8 cellular contexts compared by ENCODE assay signal in the genomic region with DNA sequence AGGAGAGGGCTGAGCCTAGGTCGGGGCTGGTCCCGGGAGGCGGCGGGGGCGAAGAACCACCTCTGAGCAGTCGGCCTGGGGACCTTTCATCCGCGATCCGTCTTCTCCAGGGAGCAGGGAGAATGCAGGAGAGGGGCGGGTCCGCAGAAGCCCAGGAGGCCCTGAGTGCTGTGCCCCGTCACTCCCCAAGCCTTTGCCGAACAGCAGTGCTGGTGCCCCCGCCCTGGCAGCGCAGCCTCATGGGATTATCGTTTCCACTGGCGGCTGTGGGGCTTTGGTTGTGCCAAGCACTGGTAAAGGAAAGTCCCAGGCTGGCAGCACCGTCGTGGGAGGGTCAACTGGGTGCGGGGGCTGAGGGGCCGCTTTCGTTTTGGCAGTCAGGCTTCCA. TPM values are rescaled to one million over a fixed set of nuclear protein-coding genes. Genes with fewer than 3 reads are reported as not detected.
DNase-seq lines count a peak whose midpoint lies in the region; FAIRE-seq and TF ChIP-seq lines count a peak whose summit lies in the region.

No MANE protein-coding gene starts in this region.

- H3K36me3 Mint-ChIP-seq in HFFc6 (ENCODE audit: low read depth): peaks cover 7% of the 10 kb centered on the region
- H3K36me3 Mint-ChIP-seq in activated naive CD8-positive, alpha-beta T cell treated with anti-CD3 and anti-CD28 coated beads for 36 hours: peaks cover 30% of the 10 kb centered on the region

- H3K27me3 Mint-ChIP-seq in HFFc6 (ENCODE audit: insufficient read depth): no peaks in the 10 kb centered on the region; the same call in 1 of the 2 replicates
- no peaks in the 10 kb centered on the region for H3K27me3 Mint-ChIP-seq in activated naive CD8-positive, alpha-beta T cell treated with anti-CD3 and anti-CD28 coated beads for 36 hours

- H3K9ac ChIP-seq in kidney (ENCODE audit: low read length in 2 of 2): peak overlapping the region; percentile 73 to 94

- FAIRE-seq in kidney (lab: Jason Lieb, UNC): no peak

- no peaks in the 10 kb centered on the region for H3K9me3 Mint-ChIP-seq in HFFc6
- no peaks in the 10 kb centered on the region for H3K9me3 Mint-ChIP-seq in activated naive CD8-positive, alpha-beta T cell treated with anti-CD3 and anti-CD28 coated beads for 36 hours

- peaks cover 4% of the 10 kb centered on the region for H3K27me3 ChIP-seq in suprapubic skin

- intact Hi-C loops in kidney (cut with DNase I): no loop called here

- TF ChIP-seq EP300 in suprapubic skin (IDR thresholded peaks at IDR 0.05): no peak

- H3K36me3 ChIP-seq in kidney (ENCODE audit: control insufficient read depth in 1 of 2, insufficient read depth in 2 of 2, low read length in 2 of 2) (peaks cover 13 to 21% of the 10 kb centered on the region in 2 donors), suprapubic skin (peaks cover 36% of the 10 kb centered on the region)

- H3K4me1 ChIP-seq in kidney (ENCODE audit: control insufficient read depth in 1 of 2, insufficient read depth in 1 of 2, low read depth in 1 of 2, low read length in 2 of 2): peaks cover 4 to 11% of the 10 kb centered on the region in 2 donors
- peaks cover 28% of the 10 kb centered on the region for H3K4me1 ChIP-seq in suprapubic skin

- peak; percentile 75 for DNase-seq in AG08396 (ENCODE audit: low spot score)
- no peak for DNase-seq in HFFc6
- DNase-seq in activated naive CD8-positive, alpha-beta T cell treated with anti-CD3 and anti-CD28 coated beads for 36 hours: no peak
- peak; percentile 80 for DNase-seq in kidney
- DNase-seq in suprapubic skin (ENCODE audit: low spot score in 2 of 2): peak in 1 of 2 donors; percentile 74
- no peak for DNase-seq in medulla oblongata (ENCODE audit: extremely low spot score)
- no peak for DNase-seq in KG1 (lab: John Stamatoyannopoulos, UW)
- DNase-seq in NCI-H187 (lab: John Stamatoyannopoulos, UW): no peak

- 2% methylated on average over 5 of the region's 22 CpGs for WGBS in suprapubic skin

- peak overlapping the region; percentile 97 for H3K4me3 Mint-ChIP-seq in HFFc6
- peak overlapping the region; percentile 88 for H3K4me3 Mint-ChIP-seq in activated naive CD8-positive, alpha-beta T cell treated with anti-CD3 and anti-CD28 coated beads for 36 hours

- peaks cover 16% of the 10 kb centered on the region for H3K4me1 Mint-ChIP-seq in HFFc6 (ENCODE audit: low read depth)
- peaks cover 16% of the 10 kb centered on the region for H3K4me1 Mint-ChIP-seq in activated naive CD8-positive, alpha-beta T cell treated with anti-CD3 and anti-CD28 coated beads for 36 hours

- peak overlapping the region; percentile 97 for H3K27ac Mint-ChIP-seq in HFFc6
- H3K27ac Mint-ChIP-seq in activated naive CD8-positive, alpha-beta T cell treated with anti-CD3 and anti-CD28 coated beads for 36 hours: peak overlapping the region; percentile 92

- H3K27ac ChIP-seq in kidney (ENCODE audit: low read depth in 2 of 2, low read length in 2 of 2): no peak overlapping the region
- peak overlapping the region; percentile 93 for H3K27ac ChIP-seq in suprapubic skin

- no peak for TF ChIP-seq POLR2A in suprapubic skin (IDR thresholded peaks at IDR 0.05)

- H3K4me3 ChIP-seq in kidney (ENCODE audit: low read length in 2 of 2): peak overlapping the region; percentile 87 to 90
- peak overlapping the region; percentile 85 for H3K4me3 ChIP-seq in suprapubic skin

- H3K9me3 ChIP-seq in kidney (ENCODE audit: control insufficient read depth in 1 of 2, low read length in 2 of 2): no peaks in the 10 kb centered on the region
- no peaks in the 10 kb centered on the region for H3K9me3 ChIP-seq in suprapubic skin

- TF ChIP-seq CTCF in HFFc6 (IDR thresholded peaks at IDR 0.05) (no peak), kidney (IDR thresholded peaks at IDR 0.05; ENCODE audit: borderline replicate concordance, extremely low read depth, insufficient read depth) (no peak), suprapubic skin (IDR thresholded peaks at IDR 0.05) (no peak)

RNA-seq across cellular contexts. Expression of a gene that starts 0.6 kb away (rescaled TPM):
- total RNA-seq in HFFc6 (2021; fragmentation: NEBNext Ultra II Directional; extraction: Animal tissue kit (Norgen Biotek cat#: 25700)): 10 to 100 TPM; 42.4 to 47.3 (median 44.1) TPM
- 10 to 100 TPM; 66.3 to 72.6 TPM for total RNA-seq in activated naive CD8-positive, alpha-beta T cell treated with anti-CD3 and anti-CD28 coated beads for 36 hours
- total RNA-seq in kidney (33.3 TPM), suprapubic skin (10 to 100 TPM; 49.2 to 73.5 (median 57.2) TPM)
- 38.5 TPM for polyA plus RNA-seq in kidney (ENCODE audit: insufficient read depth, low read depth, low replicate concordance)

RNA-seq across cellular contexts. Expression of a gene that starts 5.8 kb away (rescaled TPM):
- not detected for total RNA-seq in HFFc6 (2021; fragmentation: NEBNext Ultra II Directional; extraction: Animal tissue kit (Norgen Biotek cat#: 25700))
- not detected for total RNA-seq in activated naive CD8-positive, alpha-beta T cell treated with anti-CD3 and anti-CD28 coated beads for 36 hours
- total RNA-seq in kidney (not detected), suprapubic skin (not detected)
- polyA plus RNA-seq in kidney (ENCODE audit: insufficient read depth, low read depth, low replicate concordance): not detected

RNA-seq across cellular contexts. Expression of a gene that starts 7.9 kb away (rescaled TPM):
- 1,000 to 10,000 TPM; 2,281 to 2,831 (median 2,477) TPM for total RNA-seq in HFFc6 (2021; fragmentation: NEBNext Ultra II Directional; extraction: Animal tissue kit (Norgen Biotek cat#: 25700))
- total RNA-seq in activated naive CD8-positive, alpha-beta T cell treated with anti-CD3 and anti-CD28 coated beads for 36 hours: 1,000 to 10,000 TPM; 5,183 to 5,266 TPM
- total RNA-seq in kidney: 1,550 TPM
- 2,018 TPM for polyA plus RNA-seq in kidney (ENCODE audit: insufficient read depth, low read depth, low replicate concordance)
- total RNA-seq in suprapubic skin: 1,000 to 10,000 TPM; 3,268 to 4,213 (median 3,625) TPM

RNA-seq across cellular contexts. Expression of a gene that starts 8.8 kb away (rescaled TPM):
- total RNA-seq in HFFc6 (2021; fragmentation: NEBNext Ultra II Directional; extraction: Animal tissue kit (Norgen Biotek cat#: 25700)): under 1 TPM in 3 of 6 experiments, not detected in 3; 0.28 to 0.46 (median 0.45) TPM
- total RNA-seq in activated naive CD8-positive, alpha-beta T cell treated with anti-CD3 and anti-CD28 coated beads for 36 hours: under 1 TPM in 1 of 2 experiments, not detected in 1; 0.35 TPM
- 0.57 TPM for total RNA-seq in kidney
- polyA plus RNA-seq in kidney (ENCODE audit: insufficient read depth, low read depth, low replicate concordance): 0.58 TPM
- 1 to 10 TPM in 3 of 4 donors, not detected in 1; 1.1 to 3.1 (median 2.0) TPM for total RNA-seq in suprapubic skin

RNA-seq across cellular contexts. Expression of a gene that starts 11.5 kb away (rescaled TPM):
- 10 to 100 TPM; 28.8 to 45.5 (median 40.2) TPM for total RNA-seq in HFFc6 (2021; fragmentation: NEBNext Ultra II Directional; extraction: Animal tissue kit (Norgen Biotek cat#: 25700))
- total RNA-seq in activated naive CD8-positive, alpha-beta T cell treated with anti-CD3 and anti-CD28 coated beads for 36 hours: 10 to 100 TPM; 27.3 to 29.5 TPM
- total RNA-seq in kidney (25.0 TPM), suprapubic skin (10 to 100 TPM in 1 of 4 donors, 1 to 10 TPM in 3; 7.0 to 11.2 (median 9.5) TPM)
- 45.6 TPM for polyA plus RNA-seq in kidney (ENCODE audit: insufficient read depth, low read depth, low replicate concordance)

Comparison
In these comparisons a context has a peak if more than half of its experiments do, and no peak if none do; other contexts are left out.
1. DNase-seq: peak in AG08396 (single experiment) and kidney (single experiment); none in HFFc6 (single experiment), activated naive CD8-positive, alpha-beta T cell treated with anti-CD3 and anti-CD28 coated beads for 36 hours (single experiment), medulla oblongata (single experiment), KG1 (single experiment) and NCI-H187 (0 of 2).